ENCODE assay signal across 13 cellular contexts in the genomic region with DNA sequence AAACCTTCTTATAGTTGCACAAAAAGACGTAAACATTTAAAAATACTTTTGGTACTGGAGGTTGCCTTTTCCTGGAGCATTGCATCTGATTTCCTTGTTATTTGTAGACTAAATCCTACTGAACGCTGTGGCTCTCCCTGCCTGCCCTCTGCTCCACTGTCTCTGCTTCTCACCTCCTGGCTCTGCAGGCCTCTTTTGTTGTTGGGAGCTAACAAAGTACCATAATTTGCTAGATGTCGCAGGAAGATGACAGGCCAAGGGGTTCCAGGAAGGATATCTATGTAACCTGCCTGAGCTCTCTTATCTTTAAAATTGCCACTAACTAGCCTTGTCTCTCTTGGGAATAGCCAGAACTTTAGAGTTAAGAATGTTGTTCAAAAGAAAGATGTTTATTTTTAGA. TPM values are rescaled to one million over a fixed set of nuclear protein-coding genes. Genes with fewer than 3 reads are reported as not detected.
A peak's percentile ranks its signal among the peaks of the same experiment; 100 is the strongest.
DNase-seq lines count a peak whose midpoint lies in the region; ATAC-seq and TF ChIP-seq lines count a peak whose summit lies in the region.
"Had no signal": no experiment of that assay in that cellular context is flagged by ENCODE, and none has a peak within 500 bp of the region (broad histone marks: within the 10 kb centered on the region; RNA-seq: fewer than 3 reads in every experiment).

No MANE protein-coding gene starts in this region.

- H2BK120ac ChIP-seq in mesenchymal stem cell (ENCODE audit: low read depth, low read length), result no peak overlapping the region

- TF ChIP-seq CTCF in SU-DHL-6 (IDR thresholded peaks at IDR 0.05; ENCODE audit: insufficient read depth, low read length, poor library complexity, severe bottlenecking) (no peak), left ventricle myocardium inferior (IDR thresholded peaks at IDR 0.05; ENCODE audit: borderline replicate concordance) (no peak), adrenal gland (IDR thresholded peaks at IDR 0.05) (no peak)

- no peak for ATAC-seq in GM21367 (IDR thresholded peaks at IDR 0.05; ENCODE audit: unreplicated experiment)
- ATAC-seq in HG03025 (IDR thresholded peaks at IDR 0.05; ENCODE audit: low FRiP score, unreplicated experiment), result no peak

- H4K91ac ChIP-seq in mesenchymal stem cell (ENCODE audit: low read length), result no peak overlapping the region

- no peak overlapping the region for H2BK5ac ChIP-seq in mesenchymal stem cell (ENCODE audit: low read depth, low read length, poor library complexity, severe bottlenecking)

- peaks cover 12% of the 10 kb centered on the region; the same call in 1 of the 2 replicates for H4K20me1 ChIP-seq in SU-DHL-6 (ENCODE audit: low read depth, low read length)

- peak overlapping the region; percentile 2 for H3K4me2 ChIP-seq in SU-DHL-6 (ENCODE audit: low read depth, low read length, poor library complexity, severe bottlenecking)
- no peak overlapping the region for H3K4me2 ChIP-seq in mesenchymal stem cell (ENCODE audit: low read length, poor library complexity, severe bottlenecking)

- H3K36me3 ChIP-seq in SU-DHL-6 (ENCODE audit: low read length) (peaks cover 4% of the 10 kb centered on the region), left ventricle myocardium inferior (no peaks in the 10 kb centered on the region), rectal smooth muscle tissue (ENCODE audit: control insufficient read depth, insufficient read depth, low read length) (no peaks in the 10 kb centered on the region), adrenal gland (replicated peaks in 1 of 2) (no peaks in the 10 kb centered on the region), mesenchymal stem cell (ENCODE audit: control insufficient read depth in 1 of 2, insufficient read depth in 2 of 2, low read depth in 1 of 2, low read length in 2 of 2) (no peaks in the 10 kb centered on the region)
- H3K36me3 ChIP-seq: SJSA1 had no signal

- 62 to 71% (median 69%) methylated on average over 3 of the region's 3 CpGs for WGBS in adrenal gland, 4 donors
- 57% methylated on average over 3 of the region's 3 CpGs for WGBS in mesenchymal stem cell

- peak overlapping the region; percentile 4; the same call in 1 of the 2 replicates for H3K27ac ChIP-seq in SU-DHL-6 (ENCODE audit: low read depth, low read length)
- H3K27ac ChIP-seq in left ventricle myocardium inferior (replicated peaks), result peak overlapping the region; percentile 83
- H3K27ac ChIP-seq in rectal smooth muscle tissue (ENCODE audit: low read depth, low read length), result peak overlapping the region; percentile 0
- H3K27ac ChIP-seq in adrenal gland, result peak overlapping the region in 2 of 5 donors; percentile 48 to 69
- no peak overlapping the region for H3K27ac ChIP-seq in mesenchymal stem cell (ENCODE audit: low read length, poor library complexity, severe bottlenecking)
- H3K27ac ChIP-seq: SJSA1 had no signal

- intact Hi-C loops in left ventricle myocardium inferior (cut with micrococcal nuclease), result no loop called here
- intact Hi-C loops in adrenal gland (cut with DNase I), result no loop called here

- H3K4ac ChIP-seq in mesenchymal stem cell (ENCODE audit: low read depth in 1 of 2, low read length in 2 of 2), result no peak overlapping the region

- H3K4me1 ChIP-seq in left ventricle myocardium inferior (peaks cover 62% of the 10 kb centered on the region), rectal smooth muscle tissue (ENCODE audit: control insufficient read depth, insufficient read depth, low read length) (peaks cover 3% of the 10 kb centered on the region), adrenal gland (replicated peaks in 1 of 2) (peaks cover 6 to 24% of the 10 kb centered on the region in 2 donors), mesenchymal stem cell (ENCODE audit: control insufficient read depth, insufficient read depth, low read depth, low read length) (peaks cover 6% of the 10 kb centered on the region)

- TF ChIP-seq POLR2A in adrenal gland (IDR thresholded peaks at IDR 0.05), result no peak

- H3K9me3 ChIP-seq in SU-DHL-6 (ENCODE audit: insufficient read depth, low read length) (no peaks in the 10 kb centered on the region), left ventricle myocardium inferior (replicated peaks) (no peaks in the 10 kb centered on the region), adrenal gland (replicated peaks in 1 of 3) (no peaks in the 10 kb centered on the region), mesenchymal stem cell (ENCODE audit: control insufficient read depth, low read length) (no peaks in the 10 kb centered on the region)
- H3K9me3 ChIP-seq: SJSA1 had no signal

- no peak overlapping the region for H3K9ac ChIP-seq in SU-DHL-6 (ENCODE audit: low read length)
- no peak overlapping the region for H3K9ac ChIP-seq in rectal smooth muscle tissue (ENCODE audit: low read length)
- no peak overlapping the region for H3K9ac ChIP-seq in mesenchymal stem cell (ENCODE audit: low read length)

- H3K79me2 ChIP-seq in SU-DHL-6 (ENCODE audit: insufficient read depth, low read length), result peaks cover 88% of the 10 kb centered on the region

- peaks cover 16% of the 10 kb centered on the region for H3K79me1 ChIP-seq in mesenchymal stem cell (replicated peaks; ENCODE audit: low read length, poor library complexity, severe bottlenecking)

- H3K27me3 ChIP-seq in SU-DHL-6 (ENCODE audit: low read length) (no peaks in the 10 kb centered on the region), left ventricle myocardium inferior (ENCODE audit: low read depth) (no peaks in the 10 kb centered on the region), rectal smooth muscle tissue (ENCODE audit: control insufficient read depth, insufficient read depth, low read length) (no peaks in the 10 kb centered on the region), adrenal gland (no peaks in the 10 kb centered on the region), mesenchymal stem cell (ENCODE audit: control insufficient read depth in 1 of 2, insufficient read depth in 1 of 2, low read length in 2 of 2) (no peaks in the 10 kb centered on the region)
- H3K27me3 ChIP-seq: SJSA1 had no signal

- no peak overlapping the region for H4K8ac ChIP-seq in mesenchymal stem cell (ENCODE audit: low read length)

- H2AK5ac ChIP-seq in mesenchymal stem cell (ENCODE audit: low read length, severe bottlenecking), result no peak overlapping the region

- H2AFZ ChIP-seq in SU-DHL-6 (ENCODE audit: low read depth, low read length, severe bottlenecking) (no peak overlapping the region), mesenchymal stem cell (ENCODE audit: low read depth, low read length) (no peak overlapping the region)

- H3F3A ChIP-seq in SU-DHL-6 (ENCODE audit: insufficient read depth), result peaks cover 13% of the 10 kb centered on the region

- H3K14ac ChIP-seq in mesenchymal stem cell (ENCODE audit: low read length in 2 of 2), result peak overlapping the region in 1 of 2 experiments; percentile 18

- DNase-seq in COR-L47 (lab: John Stamatoyannopoulos, UW) (peak; percentile 17), left ventricle myocardium inferior (no peak), adrenal gland (no peak), mesenchymal stem cell (no peak)
- DNase-seq: activated CD4-positive, CD25-positive, alpha-beta regulatory T cell; cerebellar nuclear complex; foreskin fibroblast; trophoblast cell had no signal

- H3K9me2 ChIP-seq in SU-DHL-6 (replicated peaks; ENCODE audit: insufficient read depth, low read length), result no peaks in the 10 kb centered on the region

- H2BK15ac ChIP-seq in mesenchymal stem cell (ENCODE audit: low read depth, poor library complexity, severe bottlenecking), result no peak overlapping the region

- no peak overlapping the region for H3K18ac ChIP-seq in mesenchymal stem cell (ENCODE audit: low read depth in 1 of 2, low read length in 2 of 2)

- no peak overlapping the region for H3K23ac ChIP-seq in mesenchymal stem cell (ENCODE audit: low read length in 2 of 2)

- H2BK12ac ChIP-seq in mesenchymal stem cell (ENCODE audit: low read length in 2 of 2), result peak overlapping the region in 1 of 2 experiments; percentile 19

- H3K4me3 ChIP-seq in SU-DHL-6 (ENCODE audit: insufficient read depth, low read length, poor library complexity, severe bottlenecking) (no peak overlapping the region), left ventricle myocardium inferior (no peak overlapping the region), rectal smooth muscle tissue (ENCODE audit: low read length) (no peak overlapping the region), adrenal gland (no peak overlapping the region), mesenchymal stem cell (ENCODE audit: insufficient read depth in 1 of 2, low read depth in 1 of 2, low read length in 2 of 2) (no peak overlapping the region)
- H3K4me3 ChIP-seq: SJSA1 had no signal

RNA-seq across cellular contexts. Expression of a gene that starts 21.4 kb away (rescaled TPM):
- total RNA-seq in left ventricle myocardium inferior (186 TPM), adrenal gland (100 to 1,000 TPM in 1 of 8 donors, 10 to 100 TPM in 7; 21.4 to 140 (median 63.9) TPM)
- polyA plus RNA-seq in adrenal gland, result 10 to 100 TPM; 22.0 to 37.5 (median 26.9) TPM
- polyA plus RNA-seq in mesenchymal stem cell (2013, experiment 1 of 2), result 5.6 TPM
- 6.4 TPM for polyA plus RNA-seq in mesenchymal stem cell (2013, experiment 2 of 2)
